18 cellular contexts compared by ENCODE assay signal in genomic region chr2:238893349-238894000, GRCh38. TPM values are rescaled to one million over a fixed set of nuclear protein-coding genes. Genes with fewer than 3 reads are reported as not detected.
DNase-seq lines count a peak whose midpoint lies in the region; ATAC-seq and TF ChIP-seq lines count a peak whose summit lies in the region.
"Had no signal": no experiment of that assay in that cellular context is flagged by ENCODE, and none has a peak within 500 bp of the region (broad histone marks: within the 10 kb centered on the region; RNA-seq: fewer than 3 reads in every experiment).

No MANE protein-coding gene starts in this region.

- H4K20me1 ChIP-seq in IMR-90 (ENCODE audit: insufficient read depth, low read length): peaks cover 19% of the 10 kb centered on the region

- CTCF ChIA-PET in IMR-90 (lab: Yijun Ruan, JAX): no interaction called here

- H3K4me3 Mint-ChIP-seq in memory B cell: no peak overlapping the region
- H3K4me3 Mint-ChIP-seq: CD8-positive, alpha-beta T cell had no signal

- no peak overlapping the region for H3K56ac ChIP-seq in IMR-90 (ENCODE audit: extremely low read depth, insufficient read depth, low read length)

- H3K27me3 Mint-ChIP-seq in memory B cell: peaks cover 3% of the 10 kb centered on the region

- H2BK15ac ChIP-seq in IMR-90 (ENCODE audit: low read depth, low read length): no peak overlapping the region

- H3K23ac ChIP-seq in IMR-90 (ENCODE audit: low read depth, low read length) (no peak overlapping the region), trophoblast cell (ENCODE audit: low read length) (no peak overlapping the region)

- H3K79me1 ChIP-seq in IMR-90 (ENCODE audit: low read depth in 1 of 2, low read length in 2 of 2) (peaks cover 13 to 74% of the 10 kb centered on the region in 2 experiments; a peak in 3 of 4 replicates), trophoblast cell (ENCODE audit: low read length) (peaks cover 19% of the 10 kb centered on the region)

- H3K9me3 ChIP-seq in IMR-90 (ENCODE audit: control insufficient read depth, insufficient read depth, low read length) (no peaks in the 10 kb centered on the region), trophoblast cell (ENCODE audit: insufficient read depth, low read depth, low read length) (no peaks in the 10 kb centered on the region), vagina (no peaks in the 10 kb centered on the region)
- H3K9me3 ChIP-seq: SJSA1 had no signal

- H3K27ac Mint-ChIP-seq in memory B cell: peak overlapping the region; percentile 38
- H3K27ac Mint-ChIP-seq: CD8-positive, alpha-beta T cell had no signal

- H3K4me1 Mint-ChIP-seq in memory B cell: peaks cover 2% of the 10 kb centered on the region

- H3K4me1 ChIP-seq in IMR-90 (ENCODE audit: control insufficient read depth, insufficient read depth, low read length) (peaks cover 26% of the 10 kb centered on the region), trophoblast cell (ENCODE audit: control insufficient read depth in 1 of 2, insufficient read depth in 2 of 2, low read length in 2 of 2) (peaks cover 16% of the 10 kb centered on the region in 2 experiments), vagina (peaks cover 82% of the 10 kb centered on the region)

- H4K12ac ChIP-seq in trophoblast cell (ENCODE audit: low read depth, low read length): peak overlapping the region; percentile 31

- H2AK5ac ChIP-seq in IMR-90 (ENCODE audit: low read depth, low read length) (no peak overlapping the region), trophoblast cell (ENCODE audit: low read length) (peak overlapping the region; percentile 95)

- H2BK12ac ChIP-seq in trophoblast cell (ENCODE audit: low read length): peak overlapping the region; percentile 83

- peak overlapping the region; percentile 15 for H2AK9ac ChIP-seq in IMR-90 (replicated peaks; ENCODE audit: low read depth, low read length, poor library complexity)

- no peak overlapping the region for H2BK120ac ChIP-seq in IMR-90 (ENCODE audit: low read depth, low read length)
- peak overlapping the region; percentile 54 for H2BK120ac ChIP-seq in trophoblast cell (ENCODE audit: insufficient read depth, low read length, poor library complexity)

- no peak overlapping the region for H3K4me3 ChIP-seq in IMR-90 (ENCODE audit: insufficient read depth, low read depth, low read length)
- no peak overlapping the region for H3K4me3 ChIP-seq in trophoblast cell (ENCODE audit: low read depth, low read length)
- H3K4me3 ChIP-seq in vagina: no peak overlapping the region
- H3K4me3 ChIP-seq: SJSA1 had no signal

- no peak overlapping the region for H3K14ac ChIP-seq in IMR-90 (replicated peaks; ENCODE audit: low read depth, low read length)
- peak overlapping the region; percentile 32 for H3K14ac ChIP-seq in trophoblast cell (ENCODE audit: low read length)

- 93% methylated on average over 13 of the region's 30 CpGs; no CpG with 5 or more reads in 1 of the 2 experiments for WGBS in IMR-90 (ENCODE audit: extremely low coverage in 2 of 2, insufficient read length in 1 of 2), 2 experiments
- WGBS in trophoblast cell (ENCODE audit: extremely low coverage, insufficient coverage, insufficient read length): no CpG with 5 or more reads among the region's 30 CpGs

- DNase-seq in IMR-90 (no peak), memory B cell (ENCODE audit: low spot score in 2 of 2) (no peak), trophoblast cell (no peak), vagina (ENCODE audit: extremely low spot score in 2 of 2) (no peak), AML-193 (lab: John Stamatoyannopoulos, UW) (no peak), hepatic stellate cell (ENCODE audit: low spot score) (no peak)
- DNase-seq: CD8-positive, alpha-beta T cell; H7; Karpas-422; NCI-H1105 treated with DMSO at 0.1 percent for 48 hours; NCI-H1930; NCI-H2171 treated with DMSO at 0.1 percent for 48 hours; NCI-H526; OCI-M1; RPMI8226 had no signal

- no peaks in the 10 kb centered on the region for H3K27me3 ChIP-seq in IMR-90 (ENCODE audit: control insufficient read depth, insufficient read depth, low read length)
- H3K27me3 ChIP-seq in trophoblast cell (ENCODE audit: insufficient read depth, low read length): no peaks in the 10 kb centered on the region
- no peaks in the 10 kb centered on the region for H3K27me3 ChIP-seq in vagina
- H3K27me3 ChIP-seq: SJSA1 had no signal

- no peak overlapping the region for H3K27ac ChIP-seq in IMR-90 (ENCODE audit: insufficient read depth, low read length)
- H3K27ac ChIP-seq in trophoblast cell (ENCODE audit: low read depth, low read length): no peak overlapping the region
- H3K27ac ChIP-seq in vagina: peak overlapping the region; percentile 87
- H3K27ac ChIP-seq: SJSA1 had no signal

- H3K4me2 ChIP-seq in IMR-90 (ENCODE audit: low read depth, low read length) (no peak overlapping the region), trophoblast cell (ENCODE audit: low read length) (no peak overlapping the region)

- H2AFZ ChIP-seq in IMR-90 (replicated peaks; ENCODE audit: low read length, poor library complexity) (no peak overlapping the region), trophoblast cell (ENCODE audit: insufficient read depth, low read length, poor library complexity) (no peak overlapping the region)

- in situ Hi-C loops in IMR-90 (cut with MboI; ENCODE audit: low sequenced_read_pairs): no loop called here

- no peak for TF ChIP-seq CTCF in IMR-90 (conservative IDR thresholded peaks at IDR 0.05; ENCODE audit: low read depth, low read length)
- no peak for TF ChIP-seq CTCF in vagina (IDR thresholded peaks at IDR 0.05)

- H3K9ac ChIP-seq in IMR-90 (ENCODE audit: low read depth, low read length): no peak overlapping the region
- no peak overlapping the region for H3K9ac ChIP-seq in trophoblast cell (ENCODE audit: low read length)

- POLR2A ChIA-PET in IMR-90 (lab: Charles Lee; ENCODE audit: unreplicated experiment): no interaction called here

- BruUV-seq in IMR-90 (replicated peaks; lab: Mats Ljungman, UMichigan): no TSS peak

- H2BK5ac ChIP-seq in IMR-90 (ENCODE audit: low read depth, low read length, poor library complexity, severe bottlenecking): no peak overlapping the region
- no peak overlapping the region for H2BK5ac ChIP-seq in trophoblast cell (ENCODE audit: low read depth, low read length, poor library complexity)

- ATAC-seq in IMR-90 (ENCODE audit: low read depth): no peak
- no peak for ATAC-seq in memory B cell (ENCODE audit: low read depth)
- ATAC-seq in GM21360 (IDR thresholded peaks at IDR 0.05; ENCODE audit: unreplicated experiment): no peak
- ATAC-seq: CD8-positive, alpha-beta T cell; HepG2 had no signal

- intact Hi-C loops in IMR-90 (cut with micrococcal nuclease) (no loop called here), vagina (cut with DNase I) (no loop called here)

- TF ChIP-seq POLR2A in IMR-90 (IDR thresholded peaks at IDR 0.05; ENCODE audit: low read depth, low read length) (no peak), vagina (IDR thresholded peaks at IDR 0.05) (no peak)

- no peaks in the 10 kb centered on the region for H3K9me3 Mint-ChIP-seq in memory B cell
- H3K9me3 Mint-ChIP-seq: CD8-positive, alpha-beta T cell had no signal

- no peak overlapping the region for H4K91ac ChIP-seq in IMR-90 (ENCODE audit: insufficient read depth, low read depth, low read length)
- H4K91ac ChIP-seq in trophoblast cell (ENCODE audit: low read depth, low read length): peak overlapping the region; percentile 10

- H3K36me3 ChIP-seq in IMR-90 (ENCODE audit: control insufficient read depth, insufficient read depth, low read length) (peaks cover 14% of the 10 kb centered on the region; the same call in 1 of the 2 replicates), trophoblast cell (ENCODE audit: control insufficient read depth in 1 of 2, insufficient read depth in 2 of 2, low read length in 2 of 2) (no peaks in the 10 kb centered on the region), vagina (no peaks in the 10 kb centered on the region)
- H3K36me3 ChIP-seq: SJSA1 had no signal

- TF ChIP-seq RAD21 in IMR-90 (IDR thresholded peaks at IDR 0.05; ENCODE audit: low read length): no peak

- H3K18ac ChIP-seq in IMR-90 (ENCODE audit: low read depth, low read length) (no peak overlapping the region), trophoblast cell (ENCODE audit: low read length) (peak overlapping the region; percentile 47)

- H3K79me2 ChIP-seq in trophoblast cell (ENCODE audit: control insufficient read depth, insufficient read depth, low read length, poor library complexity): peaks cover 1% of the 10 kb centered on the region

- H3K36me3 Mint-ChIP-seq in memory B cell: no peaks in the 10 kb centered on the region
- H3K36me3 Mint-ChIP-seq: CD8-positive, alpha-beta T cell had no signal

- no peak overlapping the region for H2BK20ac ChIP-seq in IMR-90 (ENCODE audit: low read depth, low read length)

- dilution Hi-C loops in IMR-90 (cut with HindIII; ENCODE audit: low sequenced_read_pairs, unreplicated experiment): no loop called here

- peaks cover 9% of the 10 kb centered on the region; the same call in 1 of the 2 replicates for H3K9me1 ChIP-seq in IMR-90 (ENCODE audit: insufficient read depth, low read length)

- H4K8ac ChIP-seq in IMR-90 (ENCODE audit: low read depth in 2 of 2, low read length in 2 of 2) (no peak overlapping the region), trophoblast cell (ENCODE audit: low read depth, low read length) (peak overlapping the region; percentile 35)

- H4K5ac ChIP-seq in IMR-90 (ENCODE audit: low read depth, low read length): no peak overlapping the region

- H3K4ac ChIP-seq in IMR-90 (ENCODE audit: low read depth, low read length) (no peak overlapping the region), trophoblast cell (ENCODE audit: low read depth, low read length) (no peak overlapping the region)

TF ChIP-seq in IMR-90, 13 proteins besides CTCF, POLR2A, EP300 and RAD21 (continues in another document):
- no peak for TF ChIP-seq RFX5 (IDR thresholded peaks at IDR 0.05; ENCODE audit: low read depth, low read length)
- TF ChIP-seq FOS (IDR thresholded peaks at IDR 0.05; ENCODE audit: low read depth, low read length): no peak
- no peak for TF ChIP-seq MAFK (IDR thresholded peaks at IDR 0.05; ENCODE audit: low read depth, low read length)
- no peak for TF ChIP-seq CHD1 (IDR thresholded peaks at IDR 0.05; ENCODE audit: low read depth, low read length)
- TF ChIP-seq NFE2L2 (IDR thresholded peaks at IDR 0.05; ENCODE audit: low read depth, low read length): no peak
- no peak for TF ChIP-seq SMC3 (IDR thresholded peaks at IDR 0.05; ENCODE audit: low read depth, low read length)
- no peak for TF ChIP-seq MXI1 (IDR thresholded peaks at IDR 0.05; ENCODE audit: borderline replicate concordance, low read depth, low read length)
- no peak for TF ChIP-seq CEBPB (IDR thresholded peaks at IDR 0.05; ENCODE audit: low read depth, low read length)

RNA-seq across cellular contexts. Expression of gene TWIST2, which starts 45.6 kb away (rescaled TPM):
- 9.3 and 14.7 TPM in 2 replicates for total RNA-seq in IMR-90 (2012; rRNA removed)
- polyA plus RNA-seq in IMR-90 (2012; rRNA removed): 33.6 and 40.0 TPM in 2 replicates
- 27.9 and 76.1 TPM in 2 replicates for polyA plus RNA-seq in IMR-90 (2012; cell fraction: cytosol; rRNA removed)
- polyA plus RNA-seq in IMR-90 (2012; cell fraction: nucleus; rRNA removed; ENCODE audit: low replicate concordance): 18.9 and 35.7 TPM in 2 replicates
- 26.0 and 27.7 TPM in 2 replicates for polyA plus RNA-seq in trophoblast cell (2013)
- total RNA-seq in vagina: 214 TPM
- total RNA-seq: CD8-positive, alpha-beta T cell had no signal

Comparison
In these comparisons a context has a peak if more than half of its experiments do, and no peak if none do; other contexts are left out.
1. RNA of gene TWIST2, which starts 45.6 kb away (total RNA-seq): 214 TPM in vagina (single experiment); 9.3 to 14.7 TPM in IMR-90; every median in the first group is over 10 times any median in the second.